In genomic region chr20:8940311-8940710, GRCh38 we compare ENCODE assay signal across 29 cellular contexts.
A peak's percentile ranks its signal among the peaks of the same experiment; 100 is the strongest.
DNase-seq lines count a peak whose midpoint lies in the region; TF ChIP-seq lines count a peak whose summit lies in the region.
"Had no signal": no experiment of that assay in that cellular context is flagged by ENCODE, and none has a peak within 500 bp of the region (broad histone marks: within the 10 kb centered on the region; RNA-seq: fewer than 3 reads in every experiment).

No MANE protein-coding gene starts in this region.

- peak; percentile 63 for DNase-seq in GM03348 (ENCODE audit: low spot score)
- peak; percentile 70 for DNase-seq in RPMI7951 (ENCODE audit: low read depth)
- peak; percentile 0 for DNase-seq in fibroblast of pulmonary artery (ENCODE audit: low read depth)
- no peak for DNase-seq in activated CD4-positive, alpha-beta T cell treated with anti-CD3 and anti-CD28 coated beads for 4 hours
- no peak for DNase-seq in NCI-H69 (lab: John Stamatoyannopoulos, UW)
- DNase-seq in activated CD4-positive, CD25-positive, alpha-beta regulatory T cell treated with anti-CD3 and anti-CD28 coated beads, Interleukin-2, amount 50 U/mL, for 72 hours: no peak
- DNase-seq in NCI-H187 treated with DMSO at 0.1 percent for 48 hours (lab: John Stamatoyannopoulos, UW): no peak
- DNase-seq: activated B cell treated with CpG ODN at 0.5 μM for 24 hours; activated CD4-positive, alpha-beta T cell treated with anti-CD3 and anti-CD28 coated beads, Interleukin-2, amount 50 U/mL, for 4 hours; activated CD8-positive, alpha-beta memory T cell treated with anti-CD3 and anti-CD28 coated beads, Interleukin-2, amount 10 ng/mL, durations not matched to agents 7 days and 5 days; activated gamma-delta T cell; activated naive CD8-positive, alpha-beta T cell treated with anti-CD3 and anti-CD28 coated beads, Interleukin-2, amount 10 ng/mL, durations not matched to agents 7 days and 5 days; activated T-cell treated with anti-CD3 and anti-CD28 coated beads, Interleukin-2, amount 50 U/mL, for 4 hours; Calu3; caudate nucleus; cortex of kidney; effector memory CD4-positive, alpha-beta T cell; H7; islet precursor cell; Karpas-422; left ventricle myocardium inferior; mesenchymal stem cell; right cardiac atrium; stimulated activated CD4-positive, alpha-beta T cell treated with anti-CD3 and anti-CD28 coated beads, Interleukin-2, amount 100 ng/mL, for 48 hours; stimulated activated naive CD8-positive, alpha-beta T cell treated with anti-CD3 and anti-CD28 coated beads, Interleukin-15, amount 100 ng/mL, for 72 hours; SW 1271 had no signal

- no peak for TF ChIP-seq CTCF in fibroblast of pulmonary artery (IDR thresholded peaks at IDR 0.05; ENCODE audit: low read length, missing control alignments)

- H3K4me3 ChIP-seq in fibroblast of pulmonary artery (replicated peaks; ENCODE audit: low read depth, low read length): no peak overlapping the region
- H3K4me3 ChIP-seq: ascending aorta, GM12878, left ventricle myocardium inferior, neural progenitor cell had no signal

Comparison
In these comparisons a context has a peak if more than half of its experiments do, and no peak if none do; other contexts are left out.
1. DNase-seq: peak in GM03348 (single experiment), RPMI7951 (single experiment) and fibroblast of pulmonary artery (single experiment); none in activated CD4-positive, alpha-beta T cell treated with anti-CD3 and anti-CD28 coated beads for 4 hours (0 of 2), NCI-H69 (single experiment), activated CD4-positive, CD25-positive, alpha-beta regulatory T cell treated with anti-CD3 and anti-CD28 coated beads, Interleukin-2, amount 50 U/mL, for 72 hours (single experiment) and NCI-H187 treated with DMSO at 0.1 percent for 48 hours (single experiment).